8 cellular contexts compared by ENCODE assay signal in genomic region chr3:149377408-149378111, GRCh38. TPM values are rescaled to one million over a fixed set of nuclear protein-coding genes. Genes with fewer than 3 reads are reported as not detected.
DNase-seq lines count a peak whose midpoint lies in the region; ATAC-seq and TF ChIP-seq lines count a peak whose summit lies in the region.

Gene TM4SF1, minus strand, starts transcription at chr3:149377649. Its CDS starts 102 bp downstream, at chr3:149377547.

- TF ChIP-seq POLR2A in uterus (IDR thresholded peaks at IDR 0.05), result peak; percentile 58 to 69

- no peaks in the 10 kb centered on the region for H3K36me3 ChIP-seq in BJ (ENCODE audit: control insufficient read depth, insufficient read depth, low read length)
- no peaks in the 10 kb centered on the region for H3K36me3 ChIP-seq in colonic mucosa
- no peaks in the 10 kb centered on the region for H3K36me3 ChIP-seq in uterus

- H3K9me3 ChIP-seq in colonic mucosa, result no peaks in the 10 kb centered on the region
- H3K9me3 ChIP-seq in uterus, result no peaks in the 10 kb centered on the region

- no peak for DNase-seq in BJ (ENCODE audit: low read depth)
- peak; percentile 84 for DNase-seq in NCI-H2081 treated with DMSO at 0.1 percent for 48 hours (lab: John Stamatoyannopoulos, UW)
- peak; percentile 72 for DNase-seq in colonic mucosa
- DNase-seq in lung microvascular endothelial cell (ENCODE audit: low read depth in 2 of 2), result peak; percentile 90 to 100
- DNase-seq in uterus, result peak; percentile 41 to 68
- no peak for DNase-seq in NCI-H2171 treated with DMSO at 0.1 percent for 48 hours (lab: John Stamatoyannopoulos, UW)

- H3K27me3 ChIP-seq in BJ (ENCODE audit: control insufficient read depth, insufficient read depth, low read length) (no peaks in the 10 kb centered on the region), colonic mucosa (no peaks in the 10 kb centered on the region), uterus (no peaks in the 10 kb centered on the region)

- POLR2A ChIA-PET in BJ (lab: Charles Lee), result no interaction called here

- peak within 1 kb of the TSS; percentile 86 for H3K27ac ChIP-seq in colonic mucosa
- H3K27ac ChIP-seq in uterus, result peak within 1 kb of the TSS; percentile 67 to 78

- peaks cover 7% of the 10 kb centered on the region for H3K4me1 ChIP-seq in colonic mucosa
- no peaks in the 10 kb centered on the region for H3K4me1 ChIP-seq in uterus

- ATAC-seq in GM21825 (IDR thresholded peaks at IDR 0.05; ENCODE audit: unreplicated experiment) (no peak), HG02588 (IDR thresholded peaks at IDR 0.05; ENCODE audit: unreplicated experiment) (no peak)

- CTCF ChIA-PET in BJ (lab: Yijun Ruan, JAX), result interaction anchor here (2.2 kb wide), 1 partner anchor 102 kb away, joined by 10 read pairs; no protein-coding TSS in a partner anchor

- H3K9ac ChIP-seq in colonic mucosa (ENCODE audit: low read depth in 2 of 2, low read length in 2 of 2), result peak within 1 kb of the TSS; percentile 3 to 4

- intact Hi-C loops in colonic mucosa (cut with DNase I) (no loop called here), uterus (cut with DNase I; ENCODE audit: low total_unique reads) (no loop called here)

- TF ChIP-seq CTCF in BJ (IDR thresholded peaks at IDR 0.05; ENCODE audit: insufficient read depth, low read depth, low read length) (no peak), colonic mucosa (IDR thresholded peaks at IDR 0.05) (no peak), uterus (IDR thresholded peaks at IDR 0.05) (no peak)

- H3K4me3 ChIP-seq in BJ (ENCODE audit: low read depth, low read length) (0 out of 2 replicates have a peak within 1 kb of the TSS, but pooled peaks have one; percentile 3), colonic mucosa (peak within 1 kb of the TSS; percentile 17), uterus (peak within 1 kb of the TSS; percentile 23 to 26)

RNA-seq across cellular contexts. Expression of gene TM4SF1, which starts in this region (rescaled TPM):
- 37.5 and 48.0 TPM in 2 replicates for polyA plus RNA-seq in BJ (2011; rRNA removed)
- polyA minus RNA-seq in BJ (2011; rRNA and poly(A)+ RNA removed), result 20.4 and 27.1 TPM in 2 replicates
- total RNA-seq in colonic mucosa, result 10 to 100 TPM; 30.8 to 48.7 TPM
- 1,181 and 1,820 TPM in 2 replicates for total RNA-seq in lung microvascular endothelial cell
- total RNA-seq in uterus, result 100 to 1,000 TPM; 102 to 118 (median 113) TPM

Comparison
In these comparisons a context has a peak if more than half of its experiments do, and no peak if none do; other contexts are left out.
1. DNase-seq: peak in NCI-H2081 treated with DMSO at 0.1 percent for 48 hours (single experiment), colonic mucosa (single experiment), lung microvascular endothelial cell (2 of 2) and uterus (2 of 2); none in BJ (single experiment) and NCI-H2171 treated with DMSO at 0.1 percent for 48 hours (single experiment).
2. Peak in every context shown above with its lines, with median percentiles within 50 percentile points of each other: H3K4me3 ChIP-seq.